Comparison of ENCODE assay signal across 1 cellular context in genomic region chr11:72493426-72494108, GRCh38.
TF ChIP-seq lines count a peak whose summit lies in the region.

No MANE protein-coding gene starts in this region.

TF ChIP-seq in K562, 482 proteins besides CTCF, POLR2A, EP300 and RAD21 (continues in another document):
- TF ChIP-seq, protein P1, sequence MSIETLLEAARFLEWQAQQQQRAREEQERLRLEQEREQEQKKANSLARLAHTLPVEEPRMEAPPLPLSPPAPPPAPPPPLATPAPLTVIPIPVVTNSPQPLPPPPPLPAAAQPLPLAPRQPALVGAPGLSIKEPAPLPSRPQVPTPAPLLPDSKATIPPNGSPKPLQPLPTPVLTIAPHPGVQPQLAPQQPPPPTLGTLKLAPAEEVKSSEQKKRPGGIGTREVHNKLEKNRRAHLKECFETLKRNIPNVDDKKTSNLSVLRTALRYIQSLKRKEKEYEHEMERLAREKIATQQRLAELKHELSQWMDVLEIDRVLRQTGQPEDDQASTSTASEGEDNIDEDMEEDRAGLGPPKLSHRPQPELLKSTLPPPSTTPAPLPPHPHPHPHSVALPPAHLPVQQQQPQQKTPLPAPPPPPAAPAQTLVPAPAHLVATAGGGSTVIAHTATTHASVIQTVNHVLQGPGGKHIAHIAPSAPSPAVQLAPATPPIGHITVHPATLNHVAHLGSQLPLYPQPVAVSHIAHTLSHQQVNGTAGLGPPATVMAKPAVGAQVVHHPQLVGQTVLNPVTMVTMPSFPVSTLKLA (conservative IDR thresholded peaks at IDR 0.05): peak in 1 of 2 experiments; percentile 54; a peak in 1 of 4 replicates
- TF ChIP-seq, protein P2, sequence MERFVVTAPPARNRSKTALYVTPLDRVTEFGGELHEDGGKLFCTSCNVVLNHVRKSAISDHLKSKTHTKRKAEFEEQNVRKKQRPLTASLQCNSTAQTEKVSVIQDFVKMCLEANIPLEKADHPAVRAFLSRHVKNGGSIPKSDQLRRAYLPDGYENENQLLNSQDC (CRISPR knock-in tag; IDR thresholded peaks at IDR 0.05): no peak
- TF ChIP-seq FOSL1 (tag; conservative IDR thresholded peaks at IDR 0.05) (peak; percentile 58), FOXM1 (IDR thresholded peaks at IDR 0.05; ENCODE audit: low read depth) (peak; percentile 93), FOXM1 (CRISPR knock-in tag; IDR thresholded peaks at IDR 0.05; ENCODE audit: low read depth) (no peak), KLF16 (IDR thresholded peaks at IDR 0.05) (peak; percentile 96), NR4A1 (CRISPR knock-in tag; IDR thresholded peaks at IDR 0.05) (no peak), NR4A1 (tag; IDR thresholded peaks at IDR 0.05) (0 out of 2 replicates have a peak, but pooled peaks have one; percentile 52), FOXK2 (conservative IDR thresholded peaks at IDR 0.05 in 1 of 2, IDR thresholded peaks at IDR 0.05 in 1 of 2; ENCODE audit: low read depth in 2 of 2) (no peak), ZKSCAN3 (CRISPR knock-in tag; IDR thresholded peaks at IDR 0.05) (no peak), JUN (IDR thresholded peaks at IDR 0.05; ENCODE audit: borderline replicate concordance, low read depth, low read length) (no peak), JUN (CRISPR knock-in tag; IDR thresholded peaks at IDR 0.05; ENCODE audit: borderline replicate concordance) (no peak), TRIM28 (IDR thresholded peaks at IDR 0.05) (no peak), ERF (CRISPR knock-in tag; IDR thresholded peaks at IDR 0.05) (no peak), NCOA1 (IDR thresholded peaks at IDR 0.05; ENCODE audit: low read depth) (peak; percentile 72; the same call in 1 of the 2 replicates), CEBPG (CRISPR knock-in tag; IDR thresholded peaks at IDR 0.05) (no peak), CEBPG (tag; conservative IDR thresholded peaks at IDR 0.05 in 1 of 2, IDR thresholded peaks at IDR 0.05 in 1 of 2) (peak; percentile 35 to 66; a peak in 2 of 4 replicates), HDAC3 (IDR thresholded peaks at IDR 0.05; ENCODE audit: borderline replicate concordance, partially characterized antibody) (peak; percentile 73), GABPB1 (CRISPR knock-in tag; IDR thresholded peaks at IDR 0.05) (no peak), DNMT1 (IDR thresholded peaks at IDR 0.05) (no peak), TCF7L2 (IDR thresholded peaks at IDR 0.05; ENCODE audit: low read depth, low read length) (peak; percentile 63; the same call in 1 of the 2 replicates), PHB2 (IDR thresholded peaks at IDR 0.05; ENCODE audit: low read depth) (peak; percentile 86), MYC (IDR thresholded peaks at IDR 0.05; ENCODE audit: low read depth, low read length) (no peak; the same call in 1 of the 2 replicates), MYC (CRISPR knock-in tag; IDR thresholded peaks at IDR 0.05; ENCODE audit: borderline replicate concordance, low read depth) (no peak), PHTF2 (CRISPR knock-in tag; IDR thresholded peaks at IDR 0.05) (no peak), CBFB (CRISPR knock-in tag; IDR thresholded peaks at IDR 0.05) (0 out of 2 replicates have a peak, but pooled peaks have one; percentile 26), KAT8 (IDR thresholded peaks at IDR 0.05; ENCODE audit: low read depth) (no peak), TOE1 (IDR thresholded peaks at IDR 0.05; ENCODE audit: borderline replicate concordance) (0 out of 2 replicates have a peak, but pooled peaks have one; percentile 20), TOE1 (CRISPR knock-in tag; IDR thresholded peaks at IDR 0.05; ENCODE audit: borderline replicate concordance, low read depth) (no peak), HNRNPH1 (optimal IDR thresholded peaks at IDR 0.05; ENCODE audit: low read depth, low read length) (no peak), TSHZ1 (CRISPR knock-in tag; IDR thresholded peaks at IDR 0.05) (no peak), ZNF551 (CRISPR knock-in tag; IDR thresholded peaks at IDR 0.05) (no peak), OTX1 (CRISPR knock-in tag; IDR thresholded peaks at IDR 0.05) (no peak), MCM5 (IDR thresholded peaks at IDR 0.05; ENCODE audit: low read depth) (no peak), ETV1 (tag; conservative IDR thresholded peaks at IDR 0.05; ENCODE audit: low read depth) (peak; percentile 30; the same call in 1 of the 2 replicates), NFE2 (IDR thresholded peaks at IDR 0.05; ENCODE audit: low read depth) (peak; percentile 31; the same call in 1 of the 2 replicates), SP1 (CRISPR knock-in tag; IDR thresholded peaks at IDR 0.05) (no peak), CREB1 (IDR thresholded peaks at IDR 0.05) (peak; percentile 46; the same call in 1 of the 2 replicates), CREB1 (CRISPR knock-in tag; IDR thresholded peaks at IDR 0.05) (no peak), ZNF668 (CRISPR knock-in tag; IDR thresholded peaks at IDR 0.05) (no peak), TEAD1 (CRISPR knock-in tag; IDR thresholded peaks at IDR 0.05) (no peak), ATF1 (CRISPR knock-in tag; IDR thresholded peaks at IDR 0.05) (no peak), ATF1 (tag; IDR thresholded peaks at IDR 0.05) (0 out of 2 replicates have a peak, but pooled peaks have one; percentile 12), BHLHE40 (IDR thresholded peaks at IDR 0.05; ENCODE audit: low read length) (no peak; the same call in 1 of the 2 replicates), CREM (IDR thresholded peaks at IDR 0.05; ENCODE audit: low read depth) (peak; percentile 42; the same call in 1 of the 2 replicates), ZNF217 (CRISPR knock-in tag; IDR thresholded peaks at IDR 0.05) (no peak), SMAD3 (CRISPR knock-in tag; conservative IDR thresholded peaks at IDR 0.05) (0 out of 2 replicates have a peak, but pooled peaks have one; percentile 17)
- TF ChIP-seq, protein P3, sequence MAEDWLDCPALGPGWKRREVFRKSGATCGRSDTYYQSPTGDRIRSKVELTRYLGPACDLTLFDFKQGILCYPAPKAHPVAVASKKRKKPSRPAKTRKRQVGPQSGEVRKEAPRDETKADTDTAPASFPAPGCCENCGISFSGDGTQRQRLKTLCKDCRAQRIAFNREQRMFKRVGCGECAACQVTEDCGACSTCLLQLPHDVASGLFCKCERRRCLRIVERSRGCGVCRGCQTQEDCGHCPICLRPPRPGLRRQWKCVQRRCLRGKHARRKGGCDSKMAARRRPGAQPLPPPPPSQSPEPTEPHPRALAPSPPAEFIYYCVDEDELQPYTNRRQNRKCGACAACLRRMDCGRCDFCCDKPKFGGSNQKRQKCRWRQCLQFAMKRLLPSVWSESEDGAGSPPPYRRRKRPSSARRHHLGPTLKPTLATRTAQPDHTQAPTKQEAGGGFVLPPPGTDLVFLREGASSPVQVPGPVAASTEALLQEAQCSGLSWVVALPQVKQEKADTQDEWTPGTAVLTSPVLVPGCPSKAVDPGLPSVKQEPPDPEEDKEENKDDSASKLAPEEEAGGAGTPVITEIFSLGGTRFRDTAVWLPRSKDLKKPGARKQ (CRISPR knock-in tag; IDR thresholded peaks at IDR 0.05): no peak
- TF ChIP-seq, protein P4, sequence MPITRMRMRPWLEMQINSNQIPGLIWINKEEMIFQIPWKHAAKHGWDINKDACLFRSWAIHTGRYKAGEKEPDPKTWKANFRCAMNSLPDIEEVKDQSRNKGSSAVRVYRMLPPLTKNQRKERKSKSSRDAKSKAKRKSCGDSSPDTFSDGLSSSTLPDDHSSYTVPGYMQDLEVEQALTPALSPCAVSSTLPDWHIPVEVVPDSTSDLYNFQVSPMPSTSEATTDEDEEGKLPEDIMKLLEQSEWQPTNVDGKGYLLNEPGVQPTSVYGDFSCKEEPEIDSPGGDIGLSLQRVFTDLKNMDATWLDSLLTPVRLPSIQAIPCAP (CRISPR knock-in tag; IDR thresholded peaks at IDR 0.05; ENCODE audit: borderline replicate concordance): no peak
- TF ChIP-seq, protein P5, sequence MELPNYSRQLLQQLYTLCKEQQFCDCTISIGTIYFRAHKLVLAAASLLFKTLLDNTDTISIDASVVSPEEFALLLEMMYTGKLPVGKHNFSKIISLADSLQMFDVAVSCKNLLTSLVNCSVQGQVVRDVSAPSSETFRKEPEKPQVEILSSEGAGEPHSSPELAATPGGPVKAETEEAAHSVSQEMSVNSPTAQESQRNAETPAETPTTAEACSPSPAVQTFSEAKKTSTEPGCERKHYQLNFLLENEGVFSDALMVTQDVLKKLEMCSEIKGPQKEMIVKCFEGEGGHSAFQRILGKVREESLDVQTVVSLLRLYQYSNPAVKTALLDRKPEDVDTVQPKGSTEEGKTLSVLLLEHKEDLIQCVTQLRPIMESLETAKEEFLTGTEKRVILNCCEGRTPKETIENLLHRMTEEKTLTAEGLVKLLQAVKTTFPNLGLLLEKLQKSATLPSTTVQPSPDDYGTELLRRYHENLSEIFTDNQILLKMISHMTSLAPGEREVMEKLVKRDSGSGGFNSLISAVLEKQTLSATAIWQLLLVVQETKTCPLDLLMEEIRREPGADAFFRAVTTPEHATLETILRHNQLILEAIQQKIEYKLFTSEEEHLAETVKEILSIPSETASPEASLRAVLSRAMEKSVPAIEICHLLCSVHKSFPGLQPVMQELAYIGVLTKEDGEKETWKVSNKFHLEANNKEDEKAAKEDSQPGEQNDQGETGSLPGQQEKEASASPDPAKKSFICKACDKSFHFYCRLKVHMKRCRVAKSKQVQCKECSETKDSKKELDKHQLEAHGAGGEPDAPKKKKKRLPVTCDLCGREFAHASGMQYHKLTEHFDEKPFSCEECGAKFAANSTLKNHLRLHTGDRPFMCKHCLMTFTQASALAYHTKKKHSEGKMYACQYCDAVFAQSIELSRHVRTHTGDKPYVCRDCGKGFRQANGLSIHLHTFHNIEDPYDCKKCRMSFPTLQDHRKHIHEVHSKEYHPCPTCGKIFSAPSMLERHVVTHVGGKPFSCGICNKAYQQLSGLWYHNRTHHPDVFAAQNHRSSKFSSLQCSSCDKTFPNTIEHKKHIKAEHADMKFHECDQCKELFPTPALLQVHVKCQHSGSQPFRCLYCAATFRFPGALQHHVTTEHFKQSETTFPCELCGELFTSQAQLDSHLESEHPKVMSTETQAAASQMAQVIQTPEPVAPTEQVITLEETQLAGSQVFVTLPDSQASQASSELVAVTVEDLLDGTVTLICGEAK (IDR thresholded peaks at IDR 0.05): no peak
- TF ChIP-seq, protein P5 (CRISPR knock-in tag; IDR thresholded peaks at IDR 0.05): no peak
- TF ChIP-seq, protein P6, sequence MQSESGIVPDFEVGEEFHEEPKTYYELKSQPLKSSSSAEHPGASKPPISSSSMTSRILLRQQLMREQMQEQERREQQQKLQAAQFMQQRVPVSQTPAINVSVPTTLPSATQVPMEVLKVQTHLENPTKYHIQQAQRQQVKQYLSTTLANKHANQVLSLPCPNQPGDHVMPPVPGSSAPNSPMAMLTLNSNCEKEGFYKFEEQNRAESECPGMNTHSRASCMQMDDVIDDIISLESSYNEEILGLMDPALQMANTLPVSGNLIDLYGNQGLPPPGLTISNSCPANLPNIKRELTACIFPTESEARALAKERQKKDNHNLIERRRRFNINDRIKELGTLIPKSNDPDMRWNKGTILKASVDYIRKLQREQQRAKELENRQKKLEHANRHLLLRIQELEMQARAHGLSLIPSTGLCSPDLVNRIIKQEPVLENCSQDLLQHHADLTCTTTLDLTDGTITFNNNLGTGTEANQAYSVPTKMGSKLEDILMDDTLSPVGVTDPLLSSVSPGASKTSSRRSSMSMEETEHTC (IDR thresholded peaks at IDR 0.05): no peak
